Comparison of ENCODE assay signal across 8 cellular contexts in the genomic region with DNA sequence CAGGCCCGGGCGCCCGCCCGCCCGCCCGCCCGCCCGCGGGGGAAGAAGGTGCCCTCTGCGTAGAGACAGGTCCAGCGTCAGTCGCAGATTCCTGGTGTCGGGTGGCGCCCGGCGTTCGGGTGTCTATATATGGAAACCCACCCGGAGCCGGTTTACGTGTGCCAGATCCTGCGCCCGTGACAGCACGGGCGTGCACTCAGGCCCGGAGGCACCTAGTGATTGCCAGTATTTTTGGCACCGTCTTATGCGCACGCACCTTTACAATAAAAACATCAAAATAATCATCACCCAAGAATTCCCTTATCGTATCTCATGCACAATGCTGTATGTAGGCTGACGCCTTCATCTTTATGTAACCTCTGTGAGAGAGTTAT. TPM values are rescaled to one million over a fixed set of nuclear protein-coding genes. Genes with fewer than 3 reads are reported as not detected.
DNase-seq lines count a peak whose midpoint lies in the region; ATAC-seq and TF ChIP-seq lines count a peak whose summit lies in the region.

No MANE protein-coding gene starts in this region.

- CTCF ChIA-PET in CD8-positive, alpha-beta T cell (lab: Charles Lee), result interaction anchor here (1.0 to 2.1 kb wide), 9 partner anchors 8 to 104 kb away, joined by 3 to 9 read pairs (median 4); no protein-coding TSS in a partner anchor

- no peaks in the 10 kb centered on the region for H3K9me3 Mint-ChIP-seq in CD8-positive, alpha-beta T cell
- no peaks in the 10 kb centered on the region for H3K9me3 Mint-ChIP-seq in IgD-negative memory B cell
- no peaks in the 10 kb centered on the region for H3K9me3 Mint-ChIP-seq in nephron progenitor cell

- peak; percentile 33 for ATAC-seq in CD8-positive, alpha-beta T cell
- peak; percentile 14 for ATAC-seq in GM21360 (IDR thresholded peaks at IDR 0.05; ENCODE audit: unreplicated experiment)

- H3K4me3 ChIP-seq in CD8-positive, alpha-beta T cell (ENCODE audit: low read depth, low read length), result peak overlapping the region; percentile 53
- peak overlapping the region; percentile 74 for H3K4me3 ChIP-seq in fibroblast of villous mesenchyme (ENCODE audit: low read depth, low read length)

- peak overlapping the region; percentile 24 for H3K27ac ChIP-seq in CD8-positive, alpha-beta T cell (ENCODE audit: low read depth, low read length)

- no peak for TF ChIP-seq CTCF in CD8-positive, alpha-beta T cell (IDR thresholded peaks at IDR 0.05)
- TF ChIP-seq CTCF in fibroblast of villous mesenchyme (IDR thresholded peaks at IDR 0.05; ENCODE audit: insufficient read depth, low read depth, low read length), result no peak
- no peak for TF ChIP-seq CTCF in nephron progenitor cell (IDR thresholded peaks at IDR 0.05)

- no peaks in the 10 kb centered on the region for H3K9me3 ChIP-seq in CD8-positive, alpha-beta T cell (ENCODE audit: low read length)

- H3K27ac Mint-ChIP-seq in CD8-positive, alpha-beta T cell, result peak overlapping the region; percentile 71
- H3K27ac Mint-ChIP-seq in IgD-negative memory B cell, result peak overlapping the region; percentile 54 to 88 (median 87)
- no peak overlapping the region for H3K27ac Mint-ChIP-seq in nephron progenitor cell

- H3K27me3 Mint-ChIP-seq in CD8-positive, alpha-beta T cell (ENCODE audit: low read depth), result peaks cover 6% of the 10 kb centered on the region
- H3K27me3 Mint-ChIP-seq in IgD-negative memory B cell, result no peaks in the 10 kb centered on the region
- peaks cover 33% of the 10 kb centered on the region for H3K27me3 Mint-ChIP-seq in nephron progenitor cell (ENCODE audit: low read depth, poor library complexity)

- peak in 4 of 7 experiments; percentile 24 to 59 (median 38) for DNase-seq in CD8-positive, alpha-beta T cell
- peak; percentile 65 for DNase-seq in activated CD8-positive, alpha-beta memory T cell treated with anti-CD3 and anti-CD28 coated beads, Interleukin-2, amount 50 U/mL, for 48 hours
- DNase-seq in fibroblast of villous mesenchyme (ENCODE audit: low read depth) (peak; percentile 27), nephron progenitor cell (no peak), iPS-NIHi7 (ENCODE audit: extremely low spot score) (no peak), HuH-7 (ENCODE audit: low spot score) (no peak)

- no peaks in the 10 kb centered on the region for H3K36me3 ChIP-seq in CD8-positive, alpha-beta T cell (ENCODE audit: insufficient read depth, low read length)

- POLR2A ChIA-PET in CD8-positive, alpha-beta T cell (lab: Charles Lee), result interaction anchor here (0.7 to 2.3 kb wide), 10 partner anchors 10 to 608 kb away, joined by 3 to 10 read pairs (median 5); a partner anchor contains a TSS

- peaks cover 15% of the 10 kb centered on the region for H3K4me1 ChIP-seq in CD8-positive, alpha-beta T cell (ENCODE audit: insufficient read depth, low read length)

- H3K27me3 ChIP-seq in CD8-positive, alpha-beta T cell (ENCODE audit: insufficient read depth, low read length), result no peaks in the 10 kb centered on the region

- peak overlapping the region; percentile 91 for H3K4me3 Mint-ChIP-seq in CD8-positive, alpha-beta T cell
- H3K4me3 Mint-ChIP-seq in IgD-negative memory B cell, result peak overlapping the region; percentile 92 to 95 (median 92)
- H3K4me3 Mint-ChIP-seq in nephron progenitor cell, result peak overlapping the region; percentile 90

- H3K4me1 Mint-ChIP-seq in CD8-positive, alpha-beta T cell (ENCODE audit: low read depth), result peaks cover 20% of the 10 kb centered on the region
- H3K4me1 Mint-ChIP-seq in IgD-negative memory B cell, result peaks cover 5 to 13% (median 6%) of the 10 kb centered on the region in 3 donors
- H3K4me1 Mint-ChIP-seq in nephron progenitor cell, result peaks cover 23% of the 10 kb centered on the region

- peaks cover 11% of the 10 kb centered on the region for H3K36me3 Mint-ChIP-seq in CD8-positive, alpha-beta T cell
- peaks cover 2% of the 10 kb centered on the region for H3K36me3 Mint-ChIP-seq in IgD-negative memory B cell
- H3K36me3 Mint-ChIP-seq in nephron progenitor cell (ENCODE audit: low read depth), result peaks cover 18% of the 10 kb centered on the region

- intact Hi-C loops in CD8-positive, alpha-beta T cell (cut with DNase I, micrococcal nuclease), result loop anchor here (1.0 to 10.0 kb wide), 18 partner anchors 22 to 1639 kb away; a partner anchor contains a TSS

RNA-seq across cellular contexts. Expression of a gene that starts 0.5 kb away (rescaled TPM):
- total RNA-seq in CD8-positive, alpha-beta T cell, result 10 to 100 TPM; 10.0 to 11.0 TPM
- 16.6 TPM for polyA plus RNA-seq in IgD-negative memory B cell
- 8.4 and 14.7 TPM in 2 replicates for total RNA-seq in fibroblast of villous mesenchyme

Comparison
In these comparisons a context has a peak if more than half of its experiments do, and no peak if none do; other contexts are left out.
1. DNase-seq: peak in CD8-positive, alpha-beta T cell (4 of 7), activated CD8-positive, alpha-beta memory T cell treated with anti-CD3 and anti-CD28 coated beads, Interleukin-2, amount 50 U/mL, for 48 hours (single experiment) and fibroblast of villous mesenchyme (single experiment); none in nephron progenitor cell (single experiment), iPS-NIHi7 (single experiment) and HuH-7 (single experiment).
2. Peak in every context shown above with its lines, with median percentiles within 50 percentile points of each other: H3K4me3 Mint-ChIP-seq.